In genomic region chrX:66728818-66729271, GRCh38 we compare ENCODE assay signal across 8 cellular contexts.
A peak's percentile ranks its signal among the peaks of the same experiment; 100 is the strongest.
DNase-seq lines count a peak whose midpoint lies in the region; ATAC-seq lines count a peak whose summit lies in the region.

No MANE protein-coding gene starts in this region.

- peak; percentile 81 for ATAC-seq in GM21576 (IDR thresholded peaks at IDR 0.05; ENCODE audit: unreplicated experiment)

- DNase-seq in DMS53 treated with DMSO at 0.1 percent for 48 hours (lab: John Stamatoyannopoulos, UW; ENCODE audit: unreplicated experiment) (peak; percentile 5), LoVo (ENCODE audit: low spot score) (peak; percentile 41), cerebellar cortex (ENCODE audit: low spot score) (peak; percentile 48), left kidney (ENCODE audit: low read depth, low spot score) (peak; percentile 78), NCI-H524 (lab: John Stamatoyannopoulos, UW) (no peak)
- peak in 3 of 4 experiments; percentile 1 to 2 (median 1) for DNase-seq in activated CD4-positive, CD25-positive, alpha-beta regulatory T cell (lab: John Stamatoyannopoulos, UW)
- DNase-seq in stimulated activated CD4-positive, alpha-beta T cell treated with anti-CD3 and anti-CD28 coated beads, Interleukin-1b, Interleukin-23, amount 100 ng/mL, for 4 hours (ENCODE audit: low read depth in 2 of 2), result peak; percentile 9 to 35

Comparison
In these comparisons a context has a peak if more than half of its experiments do, and no peak if none do; other contexts are left out.
1. DNase-seq: peak in DMS53 treated with DMSO at 0.1 percent for 48 hours (single experiment), LoVo (single experiment), activated CD4-positive, CD25-positive, alpha-beta regulatory T cell (3 of 4), cerebellar cortex (single experiment), left kidney (single experiment) and stimulated activated CD4-positive, alpha-beta T cell treated with anti-CD3 and anti-CD28 coated beads, Interleukin-1b, Interleukin-23, amount 100 ng/mL, for 4 hours (2 of 2); none in NCI-H524 (0 of 2).